ENCODE assay signal across 24 cellular contexts in genomic region chr18:2148823-2149222, GRCh38.
"Had no signal": no experiment of that assay in that cellular context is flagged by ENCODE, and none has a peak within 500 bp of the region (broad histone marks: within the 10 kb centered on the region; RNA-seq: fewer than 3 reads in every experiment).

No MANE protein-coding gene starts in this region.

- ATAC-seq: activated CD8-positive, alpha-beta T cell treated with anti-CD3 and anti-CD28 coated beads, Interleukin-2, amount 10 ng/mL, durations not matched to agents 7 days and 5 days; activated naive CD8-positive, alpha-beta T cell treated with anti-CD3 and anti-CD28 coated beads, Interleukin-2, amount 50 U/mL, for 24 hours; left lung; naive thymus-derived CD8-positive, alpha-beta T cell; SK-N-SH treated with all-trans-retinoic acid at 6 μM for 48 hours; stimulated activated naive CD8-positive, alpha-beta T cell treated with anti-CD3 and anti-CD28 coated beads, Interleukin-15, Interleukin-2, amounts not matched to agents 100 U/mL and 50 U/mL, for 24 hours; upper lobe of right lung had no signal

- H3K36me3 Mint-ChIP-seq: mesothelial cell of epicardium; naive thymus-derived CD8-positive, alpha-beta T cell; neural progenitor cell had no signal

- H3K4me3 Mint-ChIP-seq: activated CD8-positive, alpha-beta T cell treated with anti-CD3 and anti-CD28 coated beads, Interleukin-2, amount 10 ng/mL, durations not matched to agents 7 days and 5 days; activated naive CD8-positive, alpha-beta T cell treated with anti-CD3 and anti-CD28 coated beads, Interleukin-2, amount 50 U/mL, for 24 hours; activated T-helper 1 cell treated with anti-CD3 and anti-CD28 coated beads, Interleukin-12 subunit alpha, Interleukin-12 subunit beta, Interleukin-2, Interleukin-4 antibody, amounts not matched to agents 30 ng/mL and 10 ng/mL and 1 ng/mL, durations not matched to agents 14 hours and 24 hours and 36 hours; mesothelial cell of epicardium; naive thymus-derived CD8-positive, alpha-beta T cell; neural progenitor cell had no signal

- H3K9me3 Mint-ChIP-seq: activated naive CD8-positive, alpha-beta T cell treated with anti-CD3 and anti-CD28 coated beads, Interleukin-2, amount 50 U/mL, for 24 hours; activated T-helper 1 cell treated with anti-CD3 and anti-CD28 coated beads, Interleukin-12 subunit alpha, Interleukin-12 subunit beta, Interleukin-2, Interleukin-4 antibody, amounts not matched to agents 30 ng/mL and 10 ng/mL and 1 ng/mL, durations not matched to agents 14 hours and 24 hours and 36 hours; mesothelial cell of epicardium; naive thymus-derived CD8-positive, alpha-beta T cell; neural progenitor cell had no signal

- H3K4me2 ChIP-seq: neural progenitor cell had no signal

- H3K4me1 ChIP-seq: breast epithelium, left lung, neural progenitor cell, thyroid gland, upper lobe of right lung had no signal

- H3K4me3 ChIP-seq: breast epithelium, left lung, neural progenitor cell, spleen, thyroid gland, upper lobe of right lung had no signal

- H3K27ac Mint-ChIP-seq: activated CD8-positive, alpha-beta T cell treated with anti-CD3 and anti-CD28 coated beads, Interleukin-2, amount 10 ng/mL, durations not matched to agents 7 days and 5 days; activated naive CD8-positive, alpha-beta T cell treated with anti-CD3 and anti-CD28 coated beads, Interleukin-2, amount 50 U/mL, for 24 hours; activated T-helper 1 cell treated with anti-CD3 and anti-CD28 coated beads, Interleukin-12 subunit alpha, Interleukin-12 subunit beta, Interleukin-2, Interleukin-4 antibody, amounts not matched to agents 30 ng/mL and 10 ng/mL and 1 ng/mL, durations not matched to agents 14 hours and 24 hours and 36 hours; mesothelial cell of epicardium; naive thymus-derived CD8-positive, alpha-beta T cell; neural progenitor cell had no signal

- DNase-seq: activated CD4-positive, alpha-beta T cell treated with anti-CD3 and anti-CD28 coated beads, Interleukin-2, amount 50 U/mL, for 1 hour; activated CD4-positive, CD25-positive, alpha-beta regulatory T cell treated with anti-CD3 and anti-CD28 coated beads, Interleukin-2, amount 50 U/mL, for 72 hours; activated CD8-positive, alpha-beta T cell treated with anti-CD3 and anti-CD28 coated beads, Interleukin-2, amount 10 ng/mL, durations not matched to agents 7 days and 5 days; activated gamma-delta T cell; activated naive CD4-positive, alpha-beta T cell treated with anti-CD3 and anti-CD28 coated beads, Interleukin-2, amount 50 U/mL, for 16 hours; activated naive CD8-positive, alpha-beta T cell treated with anti-CD3 and anti-CD28 coated beads, Interleukin-2, amount 50 U/mL, for 24 hours; anterior cingulate cortex; kidney glomerular epithelial cell; left lung; mammary epithelial cell; naive thymus-derived CD8-positive, alpha-beta T cell; posterior cingulate gyrus; spleen; stimulated activated CD4-positive, alpha-beta T cell treated with anti-CD3 and anti-CD28 coated beads, Interleukin-4, amount 100 ng/mL, for 24 hours; stimulated activated naive CD8-positive, alpha-beta T cell treated with anti-CD3 and anti-CD28 coated beads, Interleukin-15, Interleukin-2, amounts not matched to agents 100 U/mL and 50 U/mL, for 24 hours; substantia nigra; thyroid gland; upper lobe of right lung had no signal

- H3K36me3 ChIP-seq: breast epithelium, left lung, neural progenitor cell, spleen, thyroid gland, upper lobe of right lung had no signal

- H3K27me3 ChIP-seq: breast epithelium, left lung, neural progenitor cell, spleen, thyroid gland, upper lobe of right lung had no signal

- H3K9ac ChIP-seq: neural progenitor cell had no signal

- H3K9me3 ChIP-seq: breast epithelium, left lung, spleen, thyroid gland, upper lobe of right lung had no signal

- H3K4me1 Mint-ChIP-seq: activated naive CD8-positive, alpha-beta T cell treated with anti-CD3 and anti-CD28 coated beads, Interleukin-2, amount 50 U/mL, for 24 hours; naive thymus-derived CD8-positive, alpha-beta T cell; neural progenitor cell had no signal

- H3K27ac ChIP-seq: breast epithelium, left lung, neural progenitor cell, spleen, thyroid gland, upper lobe of right lung, VCaP had no signal

- H3K27me3 Mint-ChIP-seq: activated naive CD8-positive, alpha-beta T cell treated with anti-CD3 and anti-CD28 coated beads, Interleukin-2, amount 50 U/mL, for 24 hours had no signal
